In genomic region chr15:97091093-97091492, GRCh38 we compare ENCODE assay signal across 8 cellular contexts.
"Had no signal": no experiment of that assay in that cellular context is flagged by ENCODE, and none has a peak within 500 bp of the region (broad histone marks: within the 10 kb centered on the region; RNA-seq: fewer than 3 reads in every experiment).

No MANE protein-coding gene starts in this region.

- ATAC-seq: HCT116 had no signal

- H2AFZ ChIP-seq: GM23248 had no signal

- DNase-seq: GM23248, GOT3, H7, Kasumi-1, KG1 had no signal

- H3K9ac ChIP-seq: GM23248 had no signal

- H3K36me3 ChIP-seq: HAP-1 had no signal

- H3K9me3 ChIP-seq: HAP-1 had no signal

- H3K4me1 ChIP-seq: HAP-1 had no signal

- H3K27ac ChIP-seq: GM23248, HL-60 had no signal

- H3K4me3 ChIP-seq: GM23248, HAP-1 had no signal
